Comparison of ENCODE assay signal across 23 cellular contexts in the genomic region with DNA sequence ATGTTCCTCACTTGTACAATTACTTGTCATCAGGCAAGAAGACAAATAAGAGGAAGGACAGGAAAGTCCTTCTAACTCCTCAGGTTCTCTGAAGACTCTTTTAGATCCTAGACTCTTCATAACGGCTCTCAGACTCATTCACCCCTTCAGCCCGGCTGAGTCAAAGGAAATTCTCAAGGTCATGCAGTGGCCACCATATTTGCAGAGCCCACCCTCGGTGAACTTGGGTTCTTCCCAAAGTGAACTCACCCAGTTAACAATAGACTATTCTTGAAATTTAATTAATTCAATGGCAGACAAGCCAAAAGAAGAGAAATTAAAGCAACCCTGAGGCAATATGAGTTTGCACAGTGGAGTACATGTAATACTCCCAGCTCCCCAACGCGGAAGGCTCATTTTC.
"Had no signal": no experiment of that assay in that cellular context is flagged by ENCODE, and none has a peak within 500 bp of the region (broad histone marks: within the 10 kb centered on the region; RNA-seq: fewer than 3 reads in every experiment).

No MANE protein-coding gene starts in this region.

- H3K27ac ChIP-seq: esophagus muscularis mucosa, parathyroid adenoma, sigmoid colon, upper lobe of left lung, VCaP had no signal

- H3K4me3 ChIP-seq: esophagus muscularis mucosa, heart right ventricle, left lung, sigmoid colon, upper lobe of left lung had no signal

- H3K4me1 ChIP-seq: esophagus muscularis mucosa, left lung, parathyroid adenoma, sigmoid colon, upper lobe of left lung had no signal

- DNase-seq: activated CD4-positive, alpha-beta memory T cell treated with anti-CD3 and anti-CD28 coated beads, Interleukin-2, amount 10 ng/mL, durations not matched to agents 7 days and 5 days; activated CD4-positive, alpha-beta T cell treated with anti-CD3 and anti-CD28 coated beads, Interleukin-2, amount 10 ng/mL, durations not matched to agents 24 days and 14 days; activated effector memory CD4-positive, alpha-beta T cell treated with Interleukin-2 at 50 U/mL for 16 hours; activated naive CD4-positive, alpha-beta T cell treated with anti-CD3 and anti-CD28 coated beads, Interleukin-2, amount 10 ng/mL, durations not matched to agents 7 days and 5 days; activated naive CD8-positive, alpha-beta T cell treated with anti-CD3 and anti-CD28 coated beads, Interleukin-2, amount 50 U/mL, for 24 hours; activated T-cell treated with anti-CD3 and anti-CD28 coated beads, Interleukin-2, amount 50 U/mL, for 72 hours; effector memory CD4-positive, alpha-beta T cell; heart right ventricle; left lung; nucleus accumbens; sigmoid colon; stimulated activated CD4-positive, alpha-beta T cell treated with anti-CD3 and anti-CD28 coated beads, Interleukin-4, amount 100 ng/mL, for 1 hour; stimulated activated naive CD4-positive, alpha-beta T cell treated with Interleukin-2 at 50 U/mL for 16 hours; upper lobe of left lung had no signal

- ATAC-seq: activated CD4-positive, CD25-positive, alpha-beta regulatory T cell treated with anti-CD3 and anti-CD28 coated beads, Interleukin-2, amount 50 U/mL, for 24 hours; activated naive CD8-positive, alpha-beta T cell treated with anti-CD3 and anti-CD28 coated beads, Interleukin-2, amount 50 U/mL, for 24 hours; activated T-cell treated with anti-CD3 and anti-CD28 coated beads, Interleukin-2, amount 50 U/mL, for 72 hours; SK-N-SH treated with all-trans-retinoic acid at 6 μM for 48 hours had no signal

- H3K36me3 ChIP-seq: esophagus muscularis mucosa, heart right ventricle, left lung, sigmoid colon, upper lobe of left lung had no signal

- H3K27me3 ChIP-seq: left lung, sigmoid colon, upper lobe of left lung had no signal

- H3K4me3 Mint-ChIP-seq: activated CD4-positive, alpha-beta memory T cell treated with anti-CD3 and anti-CD28 coated beads, Interleukin-2, amount 10 ng/mL, durations not matched to agents 7 days and 5 days; activated CD4-positive, alpha-beta T cell treated with anti-CD3 and anti-CD28 coated beads, Interleukin-2, amount 10 ng/mL, durations not matched to agents 24 days and 14 days; activated naive CD4-positive, alpha-beta T cell treated with anti-CD3 and anti-CD28 coated beads, Interleukin-2, amount 10 ng/mL, durations not matched to agents 7 days and 5 days; activated naive CD8-positive, alpha-beta T cell treated with anti-CD3 and anti-CD28 coated beads, Interleukin-2, amount 50 U/mL, for 24 hours; activated T-cell treated with anti-CD3 and anti-CD28 coated beads, Interleukin-2, amount 50 U/mL, for 72 hours; central memory CD8-positive, alpha-beta T cell; memory B cell; T-helper 2 cell treated with Interferon-gamma antibody and Interleukin-4, amounts not matched to agents 5 μg/mL and 100 μg/mL, for 36 hours had no signal

- H3K9ac ChIP-seq: parathyroid adenoma had no signal

- H3K27me3 Mint-ChIP-seq: activated naive CD8-positive, alpha-beta T cell treated with anti-CD3 and anti-CD28 coated beads, Interleukin-2, amount 50 U/mL, for 24 hours; brain; central memory CD8-positive, alpha-beta T cell had no signal

- H2AFZ ChIP-seq: parathyroid adenoma had no signal

- H3K36me3 Mint-ChIP-seq: brain, memory B cell had no signal

- H3K4me1 Mint-ChIP-seq: central memory CD8-positive, alpha-beta T cell; memory B cell had no signal

- H3K27ac Mint-ChIP-seq: activated CD4-positive, alpha-beta memory T cell treated with anti-CD3 and anti-CD28 coated beads, Interleukin-2, amount 10 ng/mL, durations not matched to agents 7 days and 5 days; activated CD4-positive, alpha-beta T cell treated with anti-CD3 and anti-CD28 coated beads, Interleukin-2, amount 10 ng/mL, durations not matched to agents 24 days and 14 days; activated naive CD4-positive, alpha-beta T cell treated with anti-CD3 and anti-CD28 coated beads, Interleukin-2, amount 10 ng/mL, durations not matched to agents 7 days and 5 days; activated naive CD8-positive, alpha-beta T cell treated with anti-CD3 and anti-CD28 coated beads, Interleukin-2, amount 50 U/mL, for 24 hours; activated T-cell treated with anti-CD3 and anti-CD28 coated beads, Interleukin-2, amount 50 U/mL, for 72 hours; memory B cell; T-helper 2 cell treated with Interferon-gamma antibody and Interleukin-4, amounts not matched to agents 5 μg/mL and 100 μg/mL, for 36 hours had no signal

- H3K79me2 ChIP-seq: parathyroid adenoma had no signal

- H3K9me3 ChIP-seq: esophagus muscularis mucosa, heart right ventricle, left lung, sigmoid colon, upper lobe of left lung had no signal

- H3K9me3 Mint-ChIP-seq: activated CD4-positive, alpha-beta memory T cell treated with anti-CD3 and anti-CD28 coated beads, Interleukin-2, amount 10 ng/mL, durations not matched to agents 7 days and 5 days; activated CD4-positive, alpha-beta T cell treated with anti-CD3 and anti-CD28 coated beads, Interleukin-2, amount 10 ng/mL, durations not matched to agents 24 days and 14 days; activated naive CD4-positive, alpha-beta T cell treated with anti-CD3 and anti-CD28 coated beads, Interleukin-2, amount 10 ng/mL, durations not matched to agents 7 days and 5 days; activated naive CD8-positive, alpha-beta T cell treated with anti-CD3 and anti-CD28 coated beads, Interleukin-2, amount 50 U/mL, for 24 hours; activated T-cell treated with anti-CD3 and anti-CD28 coated beads, Interleukin-2, amount 50 U/mL, for 72 hours; brain; central memory CD8-positive, alpha-beta T cell; T-helper 2 cell treated with Interferon-gamma antibody and Interleukin-4, amounts not matched to agents 5 μg/mL and 100 μg/mL, for 36 hours had no signal
